26 cellular contexts compared by ENCODE assay signal in the genomic region with DNA sequence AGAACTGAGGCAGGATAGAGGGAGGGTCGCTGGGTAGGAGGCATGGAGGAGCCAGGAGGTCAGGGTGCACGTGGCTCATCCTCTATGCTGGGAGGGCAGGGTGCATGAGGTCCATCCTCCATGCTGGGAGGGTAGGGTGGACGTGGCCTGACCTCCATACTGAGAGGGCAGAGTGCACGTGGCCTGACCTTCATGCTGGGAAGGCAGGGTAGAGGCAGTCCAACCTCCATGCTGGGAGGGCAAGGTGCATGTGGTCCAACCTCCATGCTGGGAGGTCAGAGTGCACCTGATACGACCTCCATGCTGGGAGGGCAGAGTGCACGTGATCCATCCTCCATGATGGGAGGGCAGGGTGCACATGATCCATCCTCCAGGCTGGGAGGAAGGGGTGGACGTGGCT.
DNase-seq lines count a peak whose midpoint lies in the region; ATAC-seq and TF ChIP-seq lines count a peak whose summit lies in the region.
"Had no signal": no experiment of that assay in that cellular context is flagged by ENCODE, and none has a peak within 500 bp of the region (broad histone marks: within the 10 kb centered on the region; RNA-seq: fewer than 3 reads in every experiment).

No MANE protein-coding gene starts in this region.

- H3K4me3 ChIP-seq in osteoblast (ENCODE audit: insufficient read depth, low read length) = no peak overlapping the region
- H3K4me3 ChIP-seq: A549, GM23248, ovary had no signal

- H3K4me3 Mint-ChIP-seq in activated naive CD8-positive, alpha-beta T cell treated with anti-CD3 and anti-CD28 coated beads, Interleukin-2, amount 10 ng/mL, durations not matched to agents 7 days and 5 days = no peak overlapping the region
- no peak overlapping the region for H3K4me3 Mint-ChIP-seq in activated naive CD8-positive, alpha-beta T cell treated with anti-CD3 and anti-CD28 coated beads for 36 hours
- H3K4me3 Mint-ChIP-seq in chondrocyte (ENCODE audit: unreplicated experiment) (no peak overlapping the region), osteocyte (ENCODE audit: unreplicated experiment) (no peak overlapping the region), type B pancreatic cell (no peak overlapping the region)
- H3K4me3 Mint-ChIP-seq: central memory CD8-positive, alpha-beta T cell; naive thymus-derived CD8-positive, alpha-beta T cell; stimulated activated naive B cell treated with anti-CD40 and anti-IgM and Interleukin-4, amounts not matched to agents 10 μg/mL and 1 μg/mL and 100 μg/mL, for 72 hours; T-helper 2 cell treated with Interferon-gamma antibody and Interleukin-4, amounts not matched to agents 5 μg/mL and 100 μg/mL, for 36 hours had no signal

- no peak overlapping the region for H2AFZ ChIP-seq in osteoblast (ENCODE audit: low read length)
- H2AFZ ChIP-seq: GM23248 had no signal

- POLR2A ChIA-PET in activated naive CD8-positive, alpha-beta T cell treated with anti-CD3 and anti-CD28 coated beads, Interleukin-2, amount 10 ng/mL, durations not matched to agents 7 days and 5 days (lab: Charles Lee) = no interaction called here

- H3K4me1 ChIP-seq in osteoblast (ENCODE audit: insufficient read depth, low read length) = no peaks in the 10 kb centered on the region

- H4K20me1 ChIP-seq in osteoblast (ENCODE audit: insufficient read depth, low read length) = no peaks in the 10 kb centered on the region

- no peak overlapping the region for H3K27ac Mint-ChIP-seq in activated naive CD8-positive, alpha-beta T cell treated with anti-CD3 and anti-CD28 coated beads, Interleukin-2, amount 10 ng/mL, durations not matched to agents 7 days and 5 days
- no peak overlapping the region for H3K27ac Mint-ChIP-seq in activated naive CD8-positive, alpha-beta T cell treated with anti-CD3 and anti-CD28 coated beads for 36 hours
- H3K27ac Mint-ChIP-seq in chondrocyte (ENCODE audit: unreplicated experiment) (no peak overlapping the region), osteocyte (ENCODE audit: unreplicated experiment) (no peak overlapping the region), type B pancreatic cell (no peak overlapping the region)
- H3K27ac Mint-ChIP-seq: stimulated activated naive B cell treated with anti-CD40 and anti-IgM and Interleukin-4, amounts not matched to agents 10 μg/mL and 1 μg/mL and 100 μg/mL, for 72 hours; T-helper 2 cell treated with Interferon-gamma antibody and Interleukin-4, amounts not matched to agents 5 μg/mL and 100 μg/mL, for 36 hours had no signal

- H3K4me1 Mint-ChIP-seq in activated naive CD8-positive, alpha-beta T cell treated with anti-CD3 and anti-CD28 coated beads, Interleukin-2, amount 10 ng/mL, durations not matched to agents 7 days and 5 days = no peaks in the 10 kb centered on the region
- no peaks in the 10 kb centered on the region for H3K4me1 Mint-ChIP-seq in activated naive CD8-positive, alpha-beta T cell treated with anti-CD3 and anti-CD28 coated beads for 36 hours
- H3K4me1 Mint-ChIP-seq in chondrocyte (ENCODE audit: low read depth) = no peaks in the 10 kb centered on the region
- H3K4me1 Mint-ChIP-seq in osteocyte (ENCODE audit: unreplicated experiment) = no peaks in the 10 kb centered on the region
- no peaks in the 10 kb centered on the region for H3K4me1 Mint-ChIP-seq in type B pancreatic cell (ENCODE audit: unreplicated experiment)
- H3K4me1 Mint-ChIP-seq: central memory CD8-positive, alpha-beta T cell; stimulated activated naive B cell treated with anti-CD40 and anti-IgM and Interleukin-4, amounts not matched to agents 10 μg/mL and 1 μg/mL and 100 μg/mL, for 72 hours had no signal

- H3K9me3 Mint-ChIP-seq in activated naive CD8-positive, alpha-beta T cell treated with anti-CD3 and anti-CD28 coated beads, Interleukin-2, amount 10 ng/mL, durations not matched to agents 7 days and 5 days = no peaks in the 10 kb centered on the region
- H3K9me3 Mint-ChIP-seq in activated naive CD8-positive, alpha-beta T cell treated with anti-CD3 and anti-CD28 coated beads for 36 hours = no peaks in the 10 kb centered on the region
- H3K9me3 Mint-ChIP-seq in chondrocyte (ENCODE audit: low read depth) = peaks cover 24% of the 10 kb centered on the region
- peaks cover 22% of the 10 kb centered on the region for H3K9me3 Mint-ChIP-seq in osteocyte (ENCODE audit: unreplicated experiment)
- H3K9me3 Mint-ChIP-seq in type B pancreatic cell = no peaks in the 10 kb centered on the region
- H3K9me3 Mint-ChIP-seq: central memory CD8-positive, alpha-beta T cell; stimulated activated naive B cell treated with anti-CD40 and anti-IgM and Interleukin-4, amounts not matched to agents 10 μg/mL and 1 μg/mL and 100 μg/mL, for 72 hours; T-helper 2 cell treated with Interferon-gamma antibody and Interleukin-4, amounts not matched to agents 5 μg/mL and 100 μg/mL, for 36 hours had no signal

- no peak for ATAC-seq in activated naive CD8-positive, alpha-beta T cell treated with anti-CD3 and anti-CD28 coated beads, Interleukin-2, amount 10 ng/mL, durations not matched to agents 7 days and 5 days (ENCODE audit: low read depth)
- ATAC-seq in HG02623 (IDR thresholded peaks at IDR 0.05; ENCODE audit: unreplicated experiment) = no peak
- ATAC-seq: A549; naive thymus-derived CD8-positive, alpha-beta T cell; stimulated activated naive B cell treated with anti-CD40 and anti-IgM and Interleukin-4, amounts not matched to agents 10 μg/mL and 1 μg/mL and 100 μg/mL, for 72 hours had no signal

- H3K27me3 ChIP-seq in osteoblast (ENCODE audit: insufficient read depth, low read length) = no peaks in the 10 kb centered on the region
- H3K27me3 ChIP-seq: ovary had no signal

- H3K27me3 Mint-ChIP-seq in activated naive CD8-positive, alpha-beta T cell treated with anti-CD3 and anti-CD28 coated beads, Interleukin-2, amount 10 ng/mL, durations not matched to agents 7 days and 5 days = no peaks in the 10 kb centered on the region
- no peaks in the 10 kb centered on the region for H3K27me3 Mint-ChIP-seq in activated naive CD8-positive, alpha-beta T cell treated with anti-CD3 and anti-CD28 coated beads for 36 hours
- no peaks in the 10 kb centered on the region for H3K27me3 Mint-ChIP-seq in chondrocyte (ENCODE audit: low read depth)
- H3K27me3 Mint-ChIP-seq in osteocyte (ENCODE audit: unreplicated experiment) = no peaks in the 10 kb centered on the region
- H3K27me3 Mint-ChIP-seq in type B pancreatic cell = peaks cover 9% of the 10 kb centered on the region

- H3K79me2 ChIP-seq in osteoblast (ENCODE audit: insufficient read depth, low read length) = no peaks in the 10 kb centered on the region

- no peaks in the 10 kb centered on the region for H3K9me3 ChIP-seq in osteoblast (ENCODE audit: low read depth, low read length)
- H3K9me3 ChIP-seq: A549, ovary had no signal

- TF ChIP-seq CTCF in chondrocyte (IDR thresholded peaks at IDR 0.05) = no peak
- no peak for TF ChIP-seq CTCF in osteocyte (IDR thresholded peaks at IDR 0.05)
- no peak for TF ChIP-seq CTCF in type B pancreatic cell (conservative IDR thresholded peaks at IDR 0.05)
- TF ChIP-seq CTCF in osteoblast (IDR thresholded peaks at IDR 0.05; ENCODE audit: extremely low read depth, low read depth, low read length) = no peak

- H3K36me3 ChIP-seq in osteoblast (ENCODE audit: insufficient read depth, low read length) = no peaks in the 10 kb centered on the region
- H3K36me3 ChIP-seq: ovary, WERI-Rb-1 had no signal

- no peak overlapping the region for H3K4me2 ChIP-seq in osteoblast (ENCODE audit: insufficient read depth, low read length)
- H3K4me2 ChIP-seq: A549, KMS-11 had no signal

- H3K36me3 Mint-ChIP-seq in activated naive CD8-positive, alpha-beta T cell treated with anti-CD3 and anti-CD28 coated beads, Interleukin-2, amount 10 ng/mL, durations not matched to agents 7 days and 5 days = no peaks in the 10 kb centered on the region
- H3K36me3 Mint-ChIP-seq in activated naive CD8-positive, alpha-beta T cell treated with anti-CD3 and anti-CD28 coated beads for 36 hours = no peaks in the 10 kb centered on the region
- H3K36me3 Mint-ChIP-seq in chondrocyte (ENCODE audit: low read depth) (no peaks in the 10 kb centered on the region), osteocyte (ENCODE audit: unreplicated experiment) (no peaks in the 10 kb centered on the region), type B pancreatic cell (no peaks in the 10 kb centered on the region)
- H3K36me3 Mint-ChIP-seq: naive thymus-derived CD8-positive, alpha-beta T cell; stimulated activated naive B cell treated with anti-CD40 and anti-IgM and Interleukin-4, amounts not matched to agents 10 μg/mL and 1 μg/mL and 100 μg/mL, for 72 hours had no signal

- DNase-seq in activated naive CD8-positive, alpha-beta T cell treated with anti-CD3 and anti-CD28 coated beads, Interleukin-2, amount 10 ng/mL, durations not matched to agents 7 days and 5 days = peak; percentile 13
- DNase-seq in activated naive CD8-positive, alpha-beta T cell treated with anti-CD3 and anti-CD28 coated beads for 36 hours = no peak
- DNase-seq in chondrocyte (ENCODE audit: low spot score) (peak; percentile 76), osteocyte (ENCODE audit: extremely low spot score, unreplicated experiment) (peak; percentile 71), type B pancreatic cell (ENCODE audit: extremely low spot score, unreplicated experiment) (peak; percentile 55), C1 segment of cervical spinal cord (lab: John Stamatoyannopoulos, UW) (no peak), osteoblast (ENCODE audit: insufficient read length, low spot score, missing footprints) (no peak)
- DNase-seq: activated CD4-positive, alpha-beta T cell treated with anti-CD3 and anti-CD28 coated beads, Interleukin-2, amount 50 U/mL, for 4 hours; activated gamma-delta T cell; AML-193; GM23248; MM.1S; NCI-H1436; NCI-H2081 treated with DMSO at 0.1 percent for 48 hours; NCI-H82; stimulated activated CD4-positive, alpha-beta T cell treated with anti-CD3 and anti-CD28 coated beads, Interleukin-12 subunit alpha, Interleukin-12 subunit beta, amount 100 ng/mL, for 4 hours; stimulated activated CD4-positive, alpha-beta T cell treated with anti-CD3 and anti-CD28 coated beads, Interleukin-4, amount 100 ng/mL, for 1 hour; stimulated activated naive B cell treated with anti-CD40 and anti-IgM and Interleukin-4, amounts not matched to agents 10 μg/mL and 1 μg/mL and 100 μg/mL, for 72 hours; WERI-Rb-1 had no signal

- H3K27ac ChIP-seq in osteoblast (ENCODE audit: low read depth, low read length) = no peak overlapping the region
- H3K27ac ChIP-seq: A549, GM23248, KMS-11, ovary, WERI-Rb-1 had no signal

Comparison
In these comparisons a context has a peak if more than half of its experiments do, and no peak if none do; other contexts are left out.
1. DNase-seq: peak in activated naive CD8-positive, alpha-beta T cell treated with anti-CD3 and anti-CD28 coated beads, Interleukin-2, amount 10 ng/mL, durations not matched to agents 7 days and 5 days (single experiment), chondrocyte (single experiment), osteocyte (single experiment) and type B pancreatic cell (single experiment); none in activated naive CD8-positive, alpha-beta T cell treated with anti-CD3 and anti-CD28 coated beads for 36 hours (single experiment), C1 segment of cervical spinal cord (0 of 14) and osteoblast (single experiment).